Comparison of ENCODE assay signal across 9 cellular contexts in the genomic region with DNA sequence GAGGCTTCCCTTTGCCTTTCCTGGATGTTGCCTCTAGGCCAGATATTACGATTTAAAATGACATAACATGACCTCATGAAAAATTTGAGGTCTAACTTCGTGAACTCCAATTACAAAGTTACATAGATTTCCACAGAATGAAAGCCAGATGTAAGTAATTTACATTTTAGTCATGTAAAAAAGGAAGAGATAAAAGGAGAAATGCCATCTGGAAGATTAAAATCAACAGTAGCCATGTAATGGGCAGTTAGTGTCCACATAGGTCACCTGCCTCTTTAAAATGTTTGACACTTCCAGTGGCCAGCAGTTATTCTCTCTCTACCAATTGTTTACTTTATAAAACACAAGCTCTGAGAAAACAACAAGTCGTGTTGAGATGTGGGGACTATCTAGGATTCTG. TPM values are rescaled to one million over a fixed set of nuclear protein-coding genes. Genes with fewer than 3 reads are reported as not detected.
"Had no signal": no experiment of that assay in that cellular context is flagged by ENCODE, and none has a peak within 500 bp of the region (broad histone marks: within the 10 kb centered on the region; RNA-seq: fewer than 3 reads in every experiment).

No MANE protein-coding gene starts in this region.

- DNase-seq: IMR-90, KBM-7, KG1 had no signal

- H3K4me3 ChIP-seq: K562 had no signal

- ATAC-seq: HepG2, K562 had no signal

- H3K27ac ChIP-seq: HL-60 had no signal

RNA-seq across cellular contexts. Expression of gene VSTM2A, which starts 4.1 kb away (rescaled TPM):
- total RNA-seq: HepG2, HT-29, HT1080, IMR-90, K562 had no signal
- polyA plus RNA-seq: HepG2, IgD-negative memory B cell, IMR-90, K562 had no signal
